Comparison of ENCODE assay signal across 1 cellular context in genomic region chr12:28130625-28131598, GRCh38.
TF ChIP-seq lines count a peak whose summit lies in the region.

No MANE protein-coding gene starts in this region.

TF ChIP-seq in K562, 482 proteins besides CTCF, POLR2A, EP300 and RAD21 (continued from another document and continues in another):
- no peak for TF ChIP-seq ZNF655 (CRISPR knock-in tag; IDR thresholded peaks at IDR 0.05)
- no peak for TF ChIP-seq ZNF239 (CRISPR knock-in tag; IDR thresholded peaks at IDR 0.05)
- TF ChIP-seq CBX3 (IDR thresholded peaks at IDR 0.05; ENCODE audit: borderline replicate concordance in 1 of 2, low read length in 2 of 2) = peak in 1 of 2 experiments; percentile 89; a peak in 2 of 3 replicates
- TF ChIP-seq IRF1 (CRISPR knock-in tag; IDR thresholded peaks at IDR 0.05; ENCODE audit: borderline replicate concordance) = no peak
- no peak for TF ChIP-seq CHCHD3 (CRISPR knock-in tag; IDR thresholded peaks at IDR 0.05)
- peak; percentile 44 to 70; a peak in 1 of 4 replicates for TF ChIP-seq TEAD1 (CRISPR knock-in tag; IDR thresholded peaks at IDR 0.05)
- peak; percentile 97 for TF ChIP-seq JUND (IDR thresholded peaks at IDR 0.05; ENCODE audit: borderline replicate concordance, low read depth, low read length)
- peak; percentile 94; the same call in 2 of the 3 replicates for TF ChIP-seq JUND (tag; IDR thresholded peaks at IDR 0.05; ENCODE audit: borderline replicate concordance, low read depth, low read length)
- TF ChIP-seq NR4A1 (CRISPR knock-in tag; IDR thresholded peaks at IDR 0.05) = no peak
- peak; percentile 49; the same call in 1 of the 2 replicates for TF ChIP-seq NR4A1 (tag; IDR thresholded peaks at IDR 0.05)
- TF ChIP-seq BRD4 (IDR thresholded peaks at IDR 0.05) = no peak; the same call in 1 of the 2 replicates
- no peak for TF ChIP-seq TSC22D4 (tag; IDR thresholded peaks at IDR 0.05)
- no peak for TF ChIP-seq ETS1 (conservative IDR thresholded peaks at IDR 0.05; ENCODE audit: control insufficient read depth, low read depth, low read length)
- no peak for TF ChIP-seq SMARCB1 (IDR thresholded peaks at IDR 0.05; ENCODE audit: insufficient read length, low read depth)
- no peak for TF ChIP-seq IFI16 (CRISPR knock-in tag; IDR thresholded peaks at IDR 0.05)
- TF ChIP-seq GMEB1 (CRISPR knock-in tag; IDR thresholded peaks at IDR 0.05) = peak; percentile 59; the same call in 1 of the 2 replicates
- no peak; the same call in 1 of the 2 replicates for TF ChIP-seq NFATC3 (IDR thresholded peaks at IDR 0.05)
- no peak for TF ChIP-seq SRSF9 (IDR thresholded peaks at IDR 0.05; ENCODE audit: borderline replicate concordance, low read depth, low read length)
- TF ChIP-seq RBFOX2 (IDR thresholded peaks at IDR 0.05; ENCODE audit: low read depth, low read length) = peak; percentile 37; the same call in 1 of the 2 replicates
- no peak for TF ChIP-seq FOXK1 (CRISPR knock-in tag; IDR thresholded peaks at IDR 0.05; ENCODE audit: borderline replicate concordance)
- no peak for TF ChIP-seq ZNF449 (CRISPR knock-in tag; IDR thresholded peaks at IDR 0.05)
- no peak for TF ChIP-seq SAP30 (IDR thresholded peaks at IDR 0.05; ENCODE audit: borderline replicate concordance, insufficient read depth, low read depth, low read length, poor library complexity, severe bottlenecking)
- TF ChIP-seq MCM2 (IDR thresholded peaks at IDR 0.05; ENCODE audit: low read depth) = no peak
- TF ChIP-seq RERE (CRISPR knock-in tag; IDR thresholded peaks at IDR 0.05; ENCODE audit: borderline replicate concordance) = no peak
- peak; percentile 46 for TF ChIP-seq ZBTB12 (CRISPR knock-in tag; IDR thresholded peaks at IDR 0.05)
- TF ChIP-seq HEY1 (CRISPR knock-in tag; IDR thresholded peaks at IDR 0.05; ENCODE audit: borderline replicate concordance) = no peak
- TF ChIP-seq ERF (CRISPR knock-in tag; IDR thresholded peaks at IDR 0.05) = no peak
- peak; percentile 40; the same call in 1 of the 2 replicates for TF ChIP-seq NR2C1 (IDR thresholded peaks at IDR 0.05)
- TF ChIP-seq NR2C1 (tag; IDR thresholded peaks at IDR 0.05) = peak; percentile 42; the same call in 1 of the 2 replicates
- peak; percentile 92 for TF ChIP-seq EGR1 (conservative IDR thresholded peaks at IDR 0.05)
- TF ChIP-seq MEF2D (tag; conservative IDR thresholded peaks at IDR 0.05; ENCODE audit: low read depth) = peak; percentile 37; the same call in 1 of the 2 replicates
- no peak for TF ChIP-seq ZNF75A (CRISPR knock-in tag; IDR thresholded peaks at IDR 0.05)
- TF ChIP-seq TFE3 (CRISPR knock-in tag; IDR thresholded peaks at IDR 0.05) = no peak
- no peak for TF ChIP-seq ZZZ3 (IDR thresholded peaks at IDR 0.05)
- no peak for TF ChIP-seq ELF2 (CRISPR knock-in tag; IDR thresholded peaks at IDR 0.05)
- TF ChIP-seq BCL6 (CRISPR knock-in tag; IDR thresholded peaks at IDR 0.05) = no peak
- TF ChIP-seq FOXO4 (CRISPR knock-in tag; IDR thresholded peaks at IDR 0.05) = no peak
- no peak for TF ChIP-seq MAX (CRISPR knock-in tag; IDR thresholded peaks at IDR 0.05)
- TF ChIP-seq LEF1 (IDR thresholded peaks at IDR 0.05) = peak; percentile 96
- TF ChIP-seq PTTG1 (tag; IDR thresholded peaks at IDR 0.05; ENCODE audit: low read depth) = no peak
- TF ChIP-seq CBFB (CRISPR knock-in tag; IDR thresholded peaks at IDR 0.05) = no peak
- TF ChIP-seq BHLHE40 (IDR thresholded peaks at IDR 0.05; ENCODE audit: low read length) = peak; percentile 80
- TF ChIP-seq NFRKB (IDR thresholded peaks at IDR 0.05; ENCODE audit: low read depth) = peak; percentile 90
- no peak for TF ChIP-seq CAMTA2 (CRISPR knock-in tag; conservative IDR thresholded peaks at IDR 0.05)
- no peak for TF ChIP-seq ZNF717 (CRISPR knock-in tag; IDR thresholded peaks at IDR 0.05)
- TF ChIP-seq ATF1 (CRISPR knock-in tag; IDR thresholded peaks at IDR 0.05) = no peak
- TF ChIP-seq ATF1 (tag; IDR thresholded peaks at IDR 0.05) = peak; percentile 88
- TF ChIP-seq U2AF1 (optimal IDR thresholded peaks at IDR 0.05; ENCODE audit: low read depth, low read length) = no peak
- no peak for TF ChIP-seq NFIX (CRISPR knock-in tag; IDR thresholded peaks at IDR 0.05; ENCODE audit: low read depth)
- TF ChIP-seq KDM4B (IDR thresholded peaks at IDR 0.05; ENCODE audit: borderline replicate concordance in 2 of 2, low read depth in 1 of 2) = no peak
- TF ChIP-seq RBM15 (IDR thresholded peaks at IDR 0.05; ENCODE audit: insufficient read depth, low read length) = no peak
- TF ChIP-seq SMAD2 (IDR thresholded peaks at IDR 0.05; ENCODE audit: low read depth, low read length) = no peak
- TF ChIP-seq ZNF586 (CRISPR knock-in tag; conservative IDR thresholded peaks at IDR 0.05) = no peak
- no peak for TF ChIP-seq PURB (CRISPR knock-in tag; IDR thresholded peaks at IDR 0.05; ENCODE audit: low read depth)
- 0 out of 2 replicates have a peak, but pooled peaks have one; percentile 51 for TF ChIP-seq MYC (IDR thresholded peaks at IDR 0.05; ENCODE audit: low read depth, low read length)
- TF ChIP-seq MYC (CRISPR knock-in tag; IDR thresholded peaks at IDR 0.05; ENCODE audit: borderline replicate concordance, low read depth) = no peak
